In genomic region chr15:48384616-48385015, GRCh38 we compare ENCODE assay signal across 2 cellular contexts.
TF ChIP-seq lines count a peak whose summit lies in the region.

No MANE protein-coding gene starts in this region.

TF ChIP-seq in SK-N-SH, 30 proteins besides CTCF, POLR2A, EP300 and RAD21:
- no peak for TF ChIP-seq USF1 (IDR thresholded peaks at IDR 0.05; ENCODE audit: borderline replicate concordance, low read depth)
- no peak for TF ChIP-seq FOXM1 (IDR thresholded peaks at IDR 0.05; ENCODE audit: low read depth)
- TF ChIP-seq FOSL2 (IDR thresholded peaks at IDR 0.05; ENCODE audit: borderline replicate concordance, low read depth), result peak; percentile 2; the same call in 1 of the 2 replicates
- no peak for TF ChIP-seq RXRA (IDR thresholded peaks at IDR 0.05; ENCODE audit: borderline replicate concordance, low read depth)
- TF ChIP-seq FOXJ3 (CRISPR knock-in tag; IDR thresholded peaks at IDR 0.05), result no peak
- no peak for TF ChIP-seq ELF1 (IDR thresholded peaks at IDR 0.05)
- TF ChIP-seq, protein P1, sequence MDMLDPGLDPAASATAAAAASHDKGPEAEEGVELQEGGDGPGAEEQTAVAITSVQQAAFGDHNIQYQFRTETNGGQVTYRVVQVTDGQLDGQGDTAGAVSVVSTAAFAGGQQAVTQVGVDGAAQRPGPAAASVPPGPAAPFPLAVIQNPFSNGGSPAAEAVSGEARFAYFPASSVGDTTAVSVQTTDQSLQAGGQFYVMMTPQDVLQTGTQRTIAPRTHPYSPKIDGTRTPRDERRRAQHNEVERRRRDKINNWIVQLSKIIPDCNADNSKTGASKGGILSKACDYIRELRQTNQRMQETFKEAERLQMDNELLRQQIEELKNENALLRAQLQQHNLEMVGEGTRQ (IDR thresholded peaks at IDR 0.05; ENCODE audit: borderline replicate concordance, low read depth, low read length), result no peak

TF ChIP-seq in SK-N-SH treated with all-trans-retinoic acid at 6 μM for 48 hours, 23 proteins besides CTCF, POLR2A, EP300 and RAD21:
- TF ChIP-seq ZNF565 (CRISPR knock-in tag; conservative IDR thresholded peaks at IDR 0.05; ENCODE audit: low read depth), result no peak
- TF ChIP-seq POU6F1 (CRISPR knock-in tag; IDR thresholded peaks at IDR 0.05; ENCODE audit: borderline replicate concordance, low read depth), result no peak
- no peak for TF ChIP-seq ESRRG (CRISPR knock-in tag; IDR thresholded peaks at IDR 0.05)
